In the genomic region with DNA sequence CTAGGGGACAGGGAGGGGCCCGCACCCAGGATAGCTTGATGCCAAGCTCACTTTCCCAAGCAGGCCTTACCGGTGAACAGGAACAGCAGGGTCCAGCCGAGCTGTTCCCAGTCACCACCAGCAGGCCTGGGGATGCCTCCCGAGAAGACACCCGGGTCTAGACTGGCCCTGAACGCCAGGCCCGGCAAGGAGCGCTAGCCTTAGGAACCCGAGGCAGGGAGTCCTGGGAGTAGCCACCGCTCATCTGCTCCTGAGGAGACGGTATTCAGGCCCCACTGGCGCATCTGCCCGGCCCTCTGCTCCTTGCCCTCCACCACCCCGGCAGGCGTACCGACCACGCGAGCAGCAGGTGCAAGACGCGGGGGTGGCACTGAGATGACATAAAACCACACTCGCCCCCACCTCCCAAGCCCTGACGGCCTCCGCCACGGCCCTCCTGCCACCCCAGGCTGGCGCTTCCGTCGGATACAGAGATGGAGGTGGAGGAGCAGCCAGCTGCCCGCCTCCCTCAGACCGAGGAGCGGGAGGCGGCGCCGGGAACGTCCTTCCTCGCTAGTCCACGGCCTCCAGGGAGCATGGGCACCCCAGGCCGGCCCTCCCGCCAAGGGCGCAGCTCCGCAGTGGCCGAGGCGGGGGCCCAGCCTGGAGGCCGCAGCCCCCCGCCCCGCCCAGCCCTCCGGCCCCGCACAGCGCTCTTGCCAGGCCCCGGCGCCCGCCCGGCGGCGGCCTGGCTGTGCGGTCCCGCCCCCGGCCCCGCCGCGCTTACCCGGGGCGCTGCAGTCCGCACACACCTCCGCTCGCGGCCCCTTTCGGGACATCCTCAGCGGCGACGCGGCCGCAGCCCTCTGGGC, we compare ENCODE assay signal across 8 cellular contexts. TPM values are rescaled to one million over a fixed set of nuclear protein-coding genes. Genes with fewer than 3 reads are reported as not detected.
A peak's percentile ranks its signal among the peaks of the same experiment; 100 is the strongest.
DNase-seq lines count a peak whose midpoint lies in the region; ATAC-seq and TF ChIP-seq lines count a peak whose summit lies in the region.

No MANE protein-coding gene starts in this region.

- TF ChIP-seq CTCF in nephron (IDR thresholded peaks at IDR 0.05; ENCODE audit: unreplicated experiment in 3 of 3) = no peak

- H3K4me1 ChIP-seq in CD4-positive, alpha-beta memory T cell (ENCODE audit: insufficient read depth, low read length) = peaks cover 85% of the 10 kb centered on the region
- peaks cover 71% of the 10 kb centered on the region for H3K4me1 ChIP-seq in Karpas-422 (ENCODE audit: low read length)
- H3K4me1 ChIP-seq in aorta (ENCODE audit: control insufficient read depth in 1 of 2, insufficient read depth in 2 of 2, low read length in 2 of 2) = peaks cover 0 to 2% of the 10 kb centered on the region in 2 donors

- H3K4me3 ChIP-seq in CD4-positive, alpha-beta memory T cell (ENCODE audit: low read length in 2 of 2) = peak overlapping the region; percentile 61 to 76
- H3K4me3 ChIP-seq in Karpas-422 (ENCODE audit: low read length) (peak overlapping the region; percentile 99), aorta (ENCODE audit: low read length in 2 of 2) (peak overlapping the region; percentile 29 to 73)

- CTCF ChIA-PET in CD4-positive, alpha-beta memory T cell (lab: Charles Lee; ENCODE audit: partially characterized antibody) = interaction anchor here (0.9 to 28.5 kb wide), 5 partner anchors 9 to 342 kb away, joined by 3 to 523 read pairs (median 7); partner anchors contain the start of genes CORO6 and SSH2
- CTCF ChIA-PET in activated CD8-positive, alpha-beta T cell treated with anti-CD3 and anti-CD28 coated beads, Interleukin-2, amount 10 ng/mL, durations not matched to agents 7 days and 5 days (lab: Charles Lee) = interaction anchor here (1.0 to 2.7 kb wide), 9 partner anchors 10 to 219 kb away, joined by 3 to 25 read pairs (median 8); partner anchors contain the start of genes ABHD15 and TP53I13

- peaks cover 0 to 4% of the 10 kb centered on the region in 2 donors for H3K36me3 Mint-ChIP-seq in CD4-positive, alpha-beta memory T cell
- peaks cover 5% of the 10 kb centered on the region for H3K36me3 Mint-ChIP-seq in activated CD8-positive, alpha-beta T cell treated with anti-CD3 and anti-CD28 coated beads, Interleukin-2, amount 10 ng/mL, durations not matched to agents 7 days and 5 days (ENCODE audit: low read depth)
- H3K36me3 Mint-ChIP-seq in nephron (ENCODE audit: low read depth) = no peaks in the 10 kb centered on the region

- no peak overlapping the region for H2AFZ ChIP-seq in Karpas-422 (ENCODE audit: low read length)

- no peaks in the 10 kb centered on the region for H3K9me3 Mint-ChIP-seq in CD4-positive, alpha-beta memory T cell
- H3K9me3 Mint-ChIP-seq in activated CD8-positive, alpha-beta T cell treated with anti-CD3 and anti-CD28 coated beads, Interleukin-2, amount 10 ng/mL, durations not matched to agents 7 days and 5 days (ENCODE audit: insufficient read depth) = no peaks in the 10 kb centered on the region
- H3K9me3 Mint-ChIP-seq in nephron = no peaks in the 10 kb centered on the region

- intact Hi-C loops in CD4-positive, alpha-beta memory T cell (cut with micrococcal nuclease) = loop anchor here (1.0 to 5.0 kb wide), 4 partner anchors 20 to 342 kb away; partner anchors contain the start of genes SSH2 and TP53I13
- intact Hi-C loops in aorta (cut with DNase I) = loop anchor here (5.0 kb wide), 2 partner anchors 34 to 189 kb away; partner anchors contain the start of gene CORO6 (in 1 of the 2)

- H3K27ac ChIP-seq in CD4-positive, alpha-beta memory T cell (ENCODE audit: low read depth, low read length) = peak overlapping the region; percentile 50
- peak overlapping the region; percentile 27; the same call in 1 of the 2 replicates for H3K27ac ChIP-seq in Karpas-422 (ENCODE audit: low read length)
- peak overlapping the region; percentile 52 for H3K27ac ChIP-seq in epithelial cell of prostate
- no peak overlapping the region for H3K27ac ChIP-seq in aorta (ENCODE audit: low read depth in 1 of 2, low read length in 2 of 2)

- DNase-seq in CD4-positive, alpha-beta memory T cell = peak in 4 of 5 donors; percentile 36 to 67 (median 39)
- DNase-seq in Karpas-422 (peak; percentile 73), epithelial cell of prostate (ENCODE audit: low read depth, low spot score) (no peak), aorta (peak in 1 of 2 donors; percentile 84)
- DNase-seq in activated CD8-positive, alpha-beta T cell treated with anti-CD3 and anti-CD28 coated beads, Interleukin-2, amount 10 ng/mL, durations not matched to agents 7 days and 5 days = peak; percentile 52

- H3K4me3 Mint-ChIP-seq in CD4-positive, alpha-beta memory T cell = peak overlapping the region; percentile 93 to 97 (median 95)
- H3K4me3 Mint-ChIP-seq in activated CD8-positive, alpha-beta T cell treated with anti-CD3 and anti-CD28 coated beads, Interleukin-2, amount 10 ng/mL, durations not matched to agents 7 days and 5 days = peak overlapping the region; percentile 97
- H3K4me3 Mint-ChIP-seq in nephron = peak overlapping the region; percentile 88 to 95 (median 95)

- H3K27me3 Mint-ChIP-seq in CD4-positive, alpha-beta memory T cell = no peaks in the 10 kb centered on the region
- H3K27me3 Mint-ChIP-seq in activated CD8-positive, alpha-beta T cell treated with anti-CD3 and anti-CD28 coated beads, Interleukin-2, amount 10 ng/mL, durations not matched to agents 7 days and 5 days (ENCODE audit: low read depth) = no peaks in the 10 kb centered on the region
- no peaks in the 10 kb centered on the region for H3K27me3 Mint-ChIP-seq in nephron (ENCODE audit: low read depth)

- H3K4me2 ChIP-seq in Karpas-422 (ENCODE audit: low read depth, low read length, poor library complexity, severe bottlenecking) = peak overlapping the region; percentile 88

- H3K9me3 ChIP-seq in CD4-positive, alpha-beta memory T cell (ENCODE audit: control insufficient read depth in 1 of 2, low read length in 2 of 2) = no peaks in the 10 kb centered on the region
- H3K9me3 ChIP-seq in Karpas-422 (ENCODE audit: low read length) (no peaks in the 10 kb centered on the region; the same call in 1 of the 2 replicates), aorta (ENCODE audit: control insufficient read depth, low read length) (no peaks in the 10 kb centered on the region)

- peaks cover 11% of the 10 kb centered on the region; the same call in 1 of the 2 replicates for H4K20me1 ChIP-seq in Karpas-422 (ENCODE audit: insufficient read depth, low read depth, low read length)

- H3K9me2 ChIP-seq in Karpas-422 (replicated peaks; ENCODE audit: insufficient read depth, low read length) = no peaks in the 10 kb centered on the region

- no peaks in the 10 kb centered on the region for H3K36me3 ChIP-seq in CD4-positive, alpha-beta memory T cell (ENCODE audit: insufficient read depth, low read length)
- H3K36me3 ChIP-seq in Karpas-422 (ENCODE audit: insufficient read depth, low read length) (peaks cover 8% of the 10 kb centered on the region), aorta (ENCODE audit: control insufficient read depth in 1 of 2, insufficient read depth in 2 of 2, low read length in 1 of 2) (no peaks in the 10 kb centered on the region)

- peaks cover 35 to 81% (median 60%) of the 10 kb centered on the region in 4 donors for H3K4me1 Mint-ChIP-seq in CD4-positive, alpha-beta memory T cell
- peaks cover 76% of the 10 kb centered on the region for H3K4me1 Mint-ChIP-seq in activated CD8-positive, alpha-beta T cell treated with anti-CD3 and anti-CD28 coated beads, Interleukin-2, amount 10 ng/mL, durations not matched to agents 7 days and 5 days (ENCODE audit: low read depth)
- H3K4me1 Mint-ChIP-seq in nephron = peaks cover 53% of the 10 kb centered on the region

- H3K9ac ChIP-seq in Karpas-422 (ENCODE audit: low read length) = peak overlapping the region; percentile 95

- POLR2A ChIA-PET in CD4-positive, alpha-beta memory T cell (lab: Charles Lee; ENCODE audit: partially characterized antibody) = interaction anchor here (0.6 to 10.7 kb wide), 12 partner anchors 8 to 294 kb away, joined by 3 to 115 read pairs (median 5); partner anchors contain the start of genes ABHD15 and TP53I13
- POLR2A ChIA-PET in activated CD8-positive, alpha-beta T cell treated with anti-CD3 and anti-CD28 coated beads, Interleukin-2, amount 10 ng/mL, durations not matched to agents 7 days and 5 days (lab: Charles Lee) = interaction anchor here (1.0 to 2.2 kb wide), 5 partner anchors 18 to 342 kb away, joined by 3 to 14 read pairs (median 4); partner anchors contain the start of genes CORO6 and NUFIP2

- H3K27ac Mint-ChIP-seq in CD4-positive, alpha-beta memory T cell = peak overlapping the region; percentile 68 to 97 (median 92)
- peak overlapping the region; percentile 87 for H3K27ac Mint-ChIP-seq in activated CD8-positive, alpha-beta T cell treated with anti-CD3 and anti-CD28 coated beads, Interleukin-2, amount 10 ng/mL, durations not matched to agents 7 days and 5 days
- H3K27ac Mint-ChIP-seq in nephron = peak overlapping the region; percentile 65 to 84 (median 69)

- H3K79me2 ChIP-seq in Karpas-422 (ENCODE audit: low read length) = peaks cover 52% of the 10 kb centered on the region

- WGBS in aorta, 2 donors = 1% methylated on average over 40 to 72 of the region's 72 CpGs

- peak; percentile 7 for ATAC-seq in GM21367 (IDR thresholded peaks at IDR 0.05; ENCODE audit: unreplicated experiment)
- ATAC-seq in activated CD8-positive, alpha-beta T cell treated with anti-CD3 and anti-CD28 coated beads, Interleukin-2, amount 10 ng/mL, durations not matched to agents 7 days and 5 days = peak; percentile 24
- no peak for ATAC-seq in aorta (ENCODE audit: low FRiP score)
- no peak for ATAC-seq in GM21786 (IDR thresholded peaks at IDR 0.05; ENCODE audit: unreplicated experiment)

- H3K27me3 ChIP-seq in CD4-positive, alpha-beta memory T cell (ENCODE audit: insufficient read depth, low read length) = no peaks in the 10 kb centered on the region
- H3K27me3 ChIP-seq in Karpas-422 (ENCODE audit: low read length) (no peaks in the 10 kb centered on the region), aorta (ENCODE audit: control insufficient read depth in 1 of 2, insufficient read depth in 2 of 2, low read length in 1 of 2) (no peaks in the 10 kb centered on the region)

RNA-seq across cellular contexts. Expression of gene GIT1, which starts 0.7 kb away (rescaled TPM):
- 10 to 100 TPM; 78.9 to 82.8 TPM for total RNA-seq in CD4-positive, alpha-beta memory T cell
- polyA plus RNA-seq in CD4-positive, alpha-beta memory T cell = 10 to 100 TPM in 1 of 2 donors, 1 to 10 TPM in 1; 4.2 to 24.9 TPM
- total RNA-seq in Karpas-422 (2014; rRNA removed; shearing (Covaris generic); ENCODE audit: low replicate concordance) = 58.7 and 71.5 TPM in 2 replicates
- 10 to 100 TPM; 72.7 to 75.1 TPM for total RNA-seq in activated CD8-positive, alpha-beta T cell treated with anti-CD3 and anti-CD28 coated beads, Interleukin-2, amount 10 ng/mL, durations not matched to agents 7 days and 5 days
- 10 to 100 TPM; 38.5 to 47.0 TPM for total RNA-seq in aorta
- 10 to 100 TPM in 1 of 2 donors, 1 to 10 TPM in 1; 8.1 to 27.6 TPM for polyA plus RNA-seq in aorta

RNA-seq across cellular contexts. Expression of gene ANKRD13B, which starts 4.1 kb away (rescaled TPM):
- 1 to 10 TPM; 1.3 to 2.3 TPM for total RNA-seq in CD4-positive, alpha-beta memory T cell
- polyA plus RNA-seq in CD4-positive, alpha-beta memory T cell = not detected
- total RNA-seq in Karpas-422 (2014; rRNA removed; shearing (Covaris generic); ENCODE audit: low replicate concordance) = 3.5 and 10.9 TPM in 2 replicates
- 10 to 100 TPM; 11.2 to 12.5 TPM for total RNA-seq in activated CD8-positive, alpha-beta T cell treated with anti-CD3 and anti-CD28 coated beads, Interleukin-2, amount 10 ng/mL, durations not matched to agents 7 days and 5 days
- 10 to 100 TPM in 1 of 2 donors, 1 to 10 TPM in 1; 5.7 to 19.7 TPM for total RNA-seq in aorta
- polyA plus RNA-seq in aorta = 10 to 100 TPM in 1 of 2 donors, under 1 TPM in 1; 0.88 to 10.1 TPM

RNA-seq across cellular contexts. Expression of gene TP53I13, which starts 20.3 kb away (rescaled TPM):
- total RNA-seq in CD4-positive, alpha-beta memory T cell = 100 to 1,000 TPM; 149 to 158 TPM
- polyA plus RNA-seq in CD4-positive, alpha-beta memory T cell = 10 to 100 TPM; 31.5 to 47.5 TPM
- total RNA-seq in Karpas-422 (2014; rRNA removed; shearing (Covaris generic); ENCODE audit: low replicate concordance) = 43.8 and 122 TPM in 2 replicates
- 10 to 100 TPM; 96.7 to 97.9 TPM for total RNA-seq in activated CD8-positive, alpha-beta T cell treated with anti-CD3 and anti-CD28 coated beads, Interleukin-2, amount 10 ng/mL, durations not matched to agents 7 days and 5 days
- 10 to 100 TPM; 31.7 to 34.4 TPM for total RNA-seq in aorta
- 100 to 1,000 TPM in 1 of 2 donors, 10 to 100 TPM in 1; 18.4 to 122 TPM for polyA plus RNA-seq in aorta

RNA-seq across cellular contexts. Expression of gene ABHD15, which starts 21.9 kb away (rescaled TPM):
- total RNA-seq in CD4-positive, alpha-beta memory T cell = 10 to 100 TPM; 18.1 to 18.8 TPM
- polyA plus RNA-seq in CD4-positive, alpha-beta memory T cell = 10 to 100 TPM in 1 of 2 donors, 1 to 10 TPM in 1; 8.2 to 13.5 TPM
- total RNA-seq in Karpas-422 (2014; rRNA removed; shearing (Covaris generic); ENCODE audit: low replicate concordance) = 9.0 and 17.4 TPM in 2 replicates
- 10 to 100 TPM; 21.1 to 21.7 TPM for total RNA-seq in activated CD8-positive, alpha-beta T cell treated with anti-CD3 and anti-CD28 coated beads, Interleukin-2, amount 10 ng/mL, durations not matched to agents 7 days and 5 days
- 1 to 10 TPM; 6.2 to 9.8 TPM for total RNA-seq in aorta
- polyA plus RNA-seq in aorta = 1 to 10 TPM; 2.8 to 3.0 TPM

RNA-seq across cellular contexts. Expression of gene CORO6, which starts 33.9 kb away (rescaled TPM):
- total RNA-seq in CD4-positive, alpha-beta memory T cell = 1 to 10 TPM; 1.6 to 2.2 TPM
- polyA plus RNA-seq in CD4-positive, alpha-beta memory T cell = not detected
- 0.79 and 1.8 TPM in 2 replicates for total RNA-seq in Karpas-422 (2014; rRNA removed; shearing (Covaris generic); ENCODE audit: low replicate concordance)
- total RNA-seq in activated CD8-positive, alpha-beta T cell treated with anti-CD3 and anti-CD28 coated beads, Interleukin-2, amount 10 ng/mL, durations not matched to agents 7 days and 5 days = 1 to 10 TPM; 6.2 to 6.3 TPM
- total RNA-seq in aorta = 10 to 100 TPM in 1 of 2 donors, 1 to 10 TPM in 1; 9.9 to 12.3 TPM
- polyA plus RNA-seq in aorta = 10 to 100 TPM in 1 of 2 donors, 1 to 10 TPM in 1; 2.9 to 51.6 TPM

Comparison
In these comparisons a context has a peak if more than half of its experiments do, and no peak if none do; other contexts are left out.
1. H3K27ac ChIP-seq: peak in CD4-positive, alpha-beta memory T cell (single experiment), Karpas-422 (single experiment) and epithelial cell of prostate (single experiment); none in aorta (0 of 2).
2. ATAC-seq: peak in GM21367 (single experiment) and activated CD8-positive, alpha-beta T cell treated with anti-CD3 and anti-CD28 coated beads, Interleukin-2, amount 10 ng/mL, durations not matched to agents 7 days and 5 days (single experiment); none in aorta (single experiment) and GM21786 (single experiment).
3. Peak in every context shown above with its lines, with median percentiles within 50 percentile points of each other: H3K4me3 ChIP-seq, H3K27ac Mint-ChIP-seq and H3K4me3 Mint-ChIP-seq.